In the genomic region with DNA sequence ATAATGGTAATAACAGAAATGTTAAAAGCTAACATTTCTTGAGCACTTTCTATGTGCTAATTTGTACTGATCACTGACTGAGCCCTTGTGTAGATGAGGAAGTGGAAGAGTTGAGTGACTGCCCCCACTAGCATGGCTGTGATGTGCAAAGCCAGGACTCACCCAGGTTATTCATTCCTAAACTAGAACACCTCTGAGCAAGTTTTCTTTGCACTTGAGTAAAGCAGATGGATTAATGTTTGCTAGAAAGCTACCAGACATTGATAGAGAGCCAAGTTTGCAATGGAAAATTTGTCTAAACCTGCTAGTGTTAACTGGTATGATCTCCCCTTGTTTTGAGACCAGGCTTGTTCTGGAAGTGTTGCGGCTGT, we compare ENCODE assay signal across 8 cellular contexts.
DNase-seq lines count a peak whose midpoint lies in the region; ATAC-seq, FAIRE-seq and TF ChIP-seq lines count a peak whose summit lies in the region.

No MANE protein-coding gene starts in this region.

- no peaks in the 10 kb centered on the region for H3K36me3 ChIP-seq in kidney (ENCODE audit: control insufficient read depth in 1 of 2, insufficient read depth in 2 of 2, low read length in 2 of 2)
- H3K36me3 ChIP-seq in naive thymus-derived CD4-positive, alpha-beta T cell (ENCODE audit: control insufficient read depth in 2 of 3, insufficient read depth in 3 of 3, low read length in 3 of 3), result no peaks in the 10 kb centered on the region

- H3K4me1 ChIP-seq in kidney (ENCODE audit: control insufficient read depth in 1 of 2, insufficient read depth in 1 of 2, low read depth in 1 of 2, low read length in 2 of 2), result peaks cover 8 to 11% of the 10 kb centered on the region in 2 donors
- no peaks in the 10 kb centered on the region for H3K4me1 ChIP-seq in naive thymus-derived CD4-positive, alpha-beta T cell (ENCODE audit: control insufficient read depth in 2 of 2, insufficient read depth in 2 of 2, low read length in 2 of 2)

- H3K9ac ChIP-seq in kidney (ENCODE audit: low read length in 2 of 2), result peak overlapping the region in 1 of 2 donors; percentile 46

- peaks cover 0 to 8% (median 0%) of the 10 kb centered on the region in 3 donors for H3K9me3 Mint-ChIP-seq in IgD-negative memory B cell
- peaks cover 0 to 12% (median 3%) of the 10 kb centered on the region in 11 donors for H3K9me3 Mint-ChIP-seq in naive thymus-derived CD4-positive, alpha-beta T cell

- TF ChIP-seq CTCF in kidney (IDR thresholded peaks at IDR 0.05; ENCODE audit: borderline replicate concordance, extremely low read depth, insufficient read depth), result no peak

- peaks cover 7 to 14% (median 14%) of the 10 kb centered on the region in 3 donors for H3K4me1 Mint-ChIP-seq in IgD-negative memory B cell
- peaks cover 6 to 21% (median 11%) of the 10 kb centered on the region in 7 donors for H3K4me1 Mint-ChIP-seq in naive thymus-derived CD4-positive, alpha-beta T cell

- intact Hi-C loops in kidney (cut with DNase I), result no loop called here
- intact Hi-C loops in naive thymus-derived CD4-positive, alpha-beta T cell (cut with micrococcal nuclease), result no loop called here

- H3K36me3 Mint-ChIP-seq in IgD-negative memory B cell, result no peaks in the 10 kb centered on the region
- no peaks in the 10 kb centered on the region for H3K36me3 Mint-ChIP-seq in naive thymus-derived CD4-positive, alpha-beta T cell

- no peaks in the 10 kb centered on the region for H3K9me3 ChIP-seq in kidney (ENCODE audit: control insufficient read depth in 1 of 2, low read length in 2 of 2)
- H3K9me3 ChIP-seq in naive thymus-derived CD4-positive, alpha-beta T cell (ENCODE audit: control insufficient read depth in 2 of 3, low read length in 3 of 3), result no peaks in the 10 kb centered on the region

- POLR2A ChIA-PET in naive thymus-derived CD4-positive, alpha-beta T cell (lab: Charles Lee), result no interaction called here

- no peak for DNase-seq in kidney
- no peak for DNase-seq in HUDEP-2 (lab: John Stamatoyannopoulos, UW; ENCODE audit: unreplicated experiment in 76 of 76)
- no peak for DNase-seq in NCI-H82 (lab: John Stamatoyannopoulos, UW)
- DNase-seq in naive thymus-derived CD4-positive, alpha-beta T cell, result no peak
- no peak for DNase-seq in OCI-M1 (lab: John Stamatoyannopoulos, UW)

- no peak overlapping the region for H3K27ac Mint-ChIP-seq in IgD-negative memory B cell
- H3K27ac Mint-ChIP-seq in naive thymus-derived CD4-positive, alpha-beta T cell, result no peak overlapping the region

- ATAC-seq in GM18508 (IDR thresholded peaks at IDR 0.05; ENCODE audit: insufficient read depth, unreplicated experiment) (peak; percentile 92), GM21737 (IDR thresholded peaks at IDR 0.05; ENCODE audit: unreplicated experiment) (peak; percentile 93)
- ATAC-seq in naive thymus-derived CD4-positive, alpha-beta T cell, result no peak

- no peaks in the 10 kb centered on the region for H3K27me3 Mint-ChIP-seq in IgD-negative memory B cell
- H3K27me3 Mint-ChIP-seq in naive thymus-derived CD4-positive, alpha-beta T cell, result no peaks in the 10 kb centered on the region

- peak overlapping the region; percentile 75 to 87 for H3K27ac ChIP-seq in kidney (ENCODE audit: low read depth in 2 of 2, low read length in 2 of 2)
- H3K27ac ChIP-seq in naive thymus-derived CD4-positive, alpha-beta T cell (ENCODE audit: low read depth, low read length), result no peak overlapping the region

- no peaks in the 10 kb centered on the region for H3K27me3 ChIP-seq in naive thymus-derived CD4-positive, alpha-beta T cell (ENCODE audit: control insufficient read depth in 2 of 2, insufficient read depth in 2 of 2, low read length in 2 of 2)

- peak overlapping the region in 3 of 4 donors; percentile 28 to 39 (median 34) for H3K4me3 Mint-ChIP-seq in IgD-negative memory B cell
- peak overlapping the region in 2 of 10 donors; percentile 3 to 10 for H3K4me3 Mint-ChIP-seq in naive thymus-derived CD4-positive, alpha-beta T cell

- FAIRE-seq in kidney (lab: Jason Lieb, UNC), result peak; percentile 95

- CTCF ChIA-PET in naive thymus-derived CD4-positive, alpha-beta T cell (lab: Charles Lee), result interaction anchor here (0.6 kb wide), 1 partner anchor 13 kb away, joined by 3 read pairs; no protein-coding TSS in a partner anchor

- peak overlapping the region; percentile 15 to 42 for H3K4me3 ChIP-seq in kidney (ENCODE audit: low read length in 2 of 2)
- H3K4me3 ChIP-seq in naive thymus-derived CD4-positive, alpha-beta T cell (ENCODE audit: low read length), result no peak overlapping the region
